In the genomic region with DNA sequence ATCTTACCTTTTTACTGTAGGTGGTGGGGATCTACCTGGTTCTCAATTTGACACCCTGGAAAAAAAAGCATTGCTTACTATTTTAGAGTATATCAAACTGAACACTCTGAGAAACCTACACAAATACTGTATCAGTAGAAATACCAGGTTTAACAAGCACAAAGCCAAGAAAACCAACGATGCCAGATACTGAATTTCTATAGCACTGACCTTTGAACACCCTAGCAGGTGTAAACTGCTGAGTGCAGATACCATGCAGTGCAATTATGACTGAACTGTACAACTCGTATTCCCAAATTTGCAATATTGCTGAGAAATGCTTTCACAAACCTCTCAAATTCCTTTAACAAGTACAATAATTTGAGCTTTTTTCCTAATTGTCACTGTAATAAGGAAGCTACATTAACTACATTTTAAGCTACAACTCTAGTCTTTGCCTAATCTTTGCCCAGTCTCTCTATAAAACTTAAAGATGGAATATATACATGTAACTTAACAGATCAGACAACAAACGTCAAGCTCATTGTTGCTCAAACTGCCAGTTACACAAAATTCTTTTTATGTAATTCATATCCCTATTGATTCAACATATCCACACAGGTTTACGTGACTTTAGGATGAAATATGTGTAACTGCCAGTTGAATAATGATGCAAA, we compare ENCODE assay signal across 19 cellular contexts. TPM values are rescaled to one million over a fixed set of nuclear protein-coding genes. Genes with fewer than 3 reads are reported as not detected.
DNase-seq lines count a peak whose midpoint lies in the region; ATAC-seq, FAIRE-seq and TF ChIP-seq lines count a peak whose summit lies in the region.
"Had no signal": no experiment of that assay in that cellular context is flagged by ENCODE, and none has a peak within 500 bp of the region (broad histone marks: within the 10 kb centered on the region; RNA-seq: fewer than 3 reads in every experiment).

No MANE protein-coding gene starts in this region.

- H3K36me3 Mint-ChIP-seq in activated CD4-positive, alpha-beta T cell treated with anti-CD3 and anti-CD28 coated beads for 36 hours (ENCODE audit: low read depth) = peaks cover 80% of the 10 kb centered on the region
- peaks cover 82% of the 10 kb centered on the region for H3K36me3 Mint-ChIP-seq in central memory CD8-positive, alpha-beta T cell (ENCODE audit: insufficient read depth)

- H3K9ac ChIP-seq in Loucy (ENCODE audit: low read depth, low read length, poor library complexity, severe bottlenecking) = no peak overlapping the region

- peak overlapping the region; percentile 25 for H3K4me2 ChIP-seq in Loucy (ENCODE audit: low read depth, low read length, poor library complexity, severe bottlenecking)

- intact Hi-C loops in activated CD4-positive, alpha-beta T cell treated with anti-CD3 and anti-CD28 coated beads for 36 hours (cut with DNase I, micrococcal nuclease) = no loop called here
- intact Hi-C loops in posterior vena cava (cut with DNase I) = no loop called here

- CTCF ChIA-PET in activated CD4-positive, alpha-beta T cell treated with anti-CD3 and anti-CD28 coated beads for 36 hours (lab: Charles Lee) = interaction anchor here (0.8 to 1.6 kb wide), 5 partner anchors 9 to 751 kb away, joined by 3 to 5 read pairs (median 4); partner anchors contain the start of genes C11orf54 and TAF1D

- no peaks in the 10 kb centered on the region for H3K9me3 ChIP-seq in Loucy (ENCODE audit: insufficient read depth, low read depth, low read length)
- H3K9me3 ChIP-seq in small intestine (ENCODE audit: control insufficient read depth, low read depth) = no peaks in the 10 kb centered on the region
- H3K9me3 ChIP-seq: thoracic aorta had no signal

- no peaks in the 10 kb centered on the region for H3K9me2 ChIP-seq in Loucy (replicated peaks; ENCODE audit: low read depth, low read length)

- POLR2A ChIA-PET in activated CD4-positive, alpha-beta T cell treated with anti-CD3 and anti-CD28 coated beads for 36 hours (lab: Charles Lee) = interaction anchor here (0.9 kb wide), 1 partner anchor 51 kb away, joined by 4 read pairs; no protein-coding TSS in a partner anchor

- no peaks in the 10 kb centered on the region for H3K27me3 ChIP-seq in Loucy (ENCODE audit: insufficient read depth, low read length, poor library complexity, severe bottlenecking)
- H3K27me3 ChIP-seq in small intestine (ENCODE audit: control insufficient read depth in 2 of 2, insufficient read depth in 2 of 2, low read length in 2 of 2) = no peaks in the 10 kb centered on the region

- peaks cover 47% of the 10 kb centered on the region for H3K79me2 ChIP-seq in Loucy (ENCODE audit: insufficient read depth, low read length)

- no peaks in the 10 kb centered on the region for H3K9me3 Mint-ChIP-seq in activated CD4-positive, alpha-beta T cell treated with anti-CD3 and anti-CD28 coated beads for 36 hours (ENCODE audit: low read depth)
- no peaks in the 10 kb centered on the region for H3K9me3 Mint-ChIP-seq in central memory CD8-positive, alpha-beta T cell
- H3K9me3 Mint-ChIP-seq: CD8-positive, alpha-beta memory T cell had no signal

- no peak for FAIRE-seq in small intestine (lab: Jason Lieb, UNC)
- FAIRE-seq: A204.1, H54, HTR-8/SVneo had no signal

- H3K27ac Mint-ChIP-seq in activated CD4-positive, alpha-beta T cell treated with anti-CD3 and anti-CD28 coated beads for 36 hours = peak overlapping the region; percentile 37
- H3K27ac Mint-ChIP-seq in central memory CD8-positive, alpha-beta T cell (ENCODE audit: low read depth) = peak overlapping the region; percentile 61

- peaks cover 40% of the 10 kb centered on the region for H3K4me1 Mint-ChIP-seq in activated CD4-positive, alpha-beta T cell treated with anti-CD3 and anti-CD28 coated beads for 36 hours
- H3K4me1 Mint-ChIP-seq in central memory CD8-positive, alpha-beta T cell = peaks cover 36% of the 10 kb centered on the region

- H3K4me3 ChIP-seq in Loucy (ENCODE audit: low read length, poor library complexity, severe bottlenecking) (no peak overlapping the region), small intestine (ENCODE audit: low read depth in 1 of 2, low read length in 2 of 2) (no peak overlapping the region)
- H3K4me3 ChIP-seq: thoracic aorta had no signal

- H2AFZ ChIP-seq in Loucy (ENCODE audit: low read length) = no peak overlapping the region

- H3K36me3 ChIP-seq in Loucy (ENCODE audit: insufficient read depth, low read length) (peaks cover 100% of the 10 kb centered on the region), small intestine (ENCODE audit: control insufficient read depth in 2 of 2, insufficient read depth in 2 of 2, low read length in 2 of 2) (peaks cover 19% of the 10 kb centered on the region in 2 donors)

- H3K4me1 ChIP-seq in Loucy (ENCODE audit: insufficient read depth, low read length, poor library complexity, severe bottlenecking) = peaks cover 43% of the 10 kb centered on the region
- no peaks in the 10 kb centered on the region for H3K4me1 ChIP-seq in small intestine (ENCODE audit: control insufficient read depth in 2 of 2, insufficient read depth in 1 of 2, low read depth in 1 of 2, low read length in 1 of 2)

- no peaks in the 10 kb centered on the region for H3K27me3 Mint-ChIP-seq in activated CD4-positive, alpha-beta T cell treated with anti-CD3 and anti-CD28 coated beads for 36 hours
- H3K27me3 Mint-ChIP-seq in central memory CD8-positive, alpha-beta T cell = no peaks in the 10 kb centered on the region
- H3K27me3 Mint-ChIP-seq: CD8-positive, alpha-beta memory T cell had no signal

- no peak for DNase-seq in activated CD4-positive, alpha-beta T cell treated with anti-CD3 and anti-CD28 coated beads for 36 hours
- DNase-seq in activated CD4-positive, alpha-beta T cell treated with anti-CD3 and anti-CD28 coated beads, Interleukin-2, amount 50 U/mL, for 4 hours = no peak
- DNase-seq in central memory CD8-positive, alpha-beta T cell (ENCODE audit: low spot score in 2 of 2) = no peak
- peak; percentile 70 for DNase-seq in small intestine
- DNase-seq in DMS153 treated with DMSO at 0.1 percent for 48 hours (lab: John Stamatoyannopoulos, UW; ENCODE audit: unreplicated experiment) = no peak
- no peak for DNase-seq in activated effector memory CD4-positive, alpha-beta T cell treated with anti-CD3 and anti-CD28 coated beads, Interleukin-2, amount 50 U/mL, for 16 hours
- DNase-seq in posterior vena cava (ENCODE audit: low spot score) = no peak
- DNase-seq: activated CD4-positive, alpha-beta T cell treated with anti-CD3 and anti-CD28 coated beads for 4 hours; aorta; CD8-positive, alpha-beta memory T cell; erythroblast; MV-4-11; NCI-H748 treated with DMSO at 0.1 percent for 48 hours; right cardiac atrium had no signal

- ATAC-seq in activated CD4-positive, alpha-beta T cell treated with anti-CD3 and anti-CD28 coated beads for 36 hours = no peak
- no peak for ATAC-seq in central memory CD8-positive, alpha-beta T cell (replicated peaks; ENCODE audit: extremely low read depth, poor library complexity, severe bottlenecking)
- ATAC-seq: right cardiac atrium had no signal

- TF ChIP-seq CTCF in Loucy (conservative IDR thresholded peaks at IDR 0.05; ENCODE audit: low read length) = no peak

- WGBS in small intestine, 3 donors = 29 to 69% (median 45%) methylated on average over 4 of the region's 4 CpGs

- no peak overlapping the region for H3K4me3 Mint-ChIP-seq in activated CD4-positive, alpha-beta T cell treated with anti-CD3 and anti-CD28 coated beads for 36 hours
- no peak overlapping the region for H3K4me3 Mint-ChIP-seq in central memory CD8-positive, alpha-beta T cell
- H3K4me3 Mint-ChIP-seq: CD8-positive, alpha-beta memory T cell had no signal

- H3F3A ChIP-seq in Loucy (ENCODE audit: low read depth) = peaks cover 18% of the 10 kb centered on the region; the same call in 1 of the 2 replicates

- H4K20me1 ChIP-seq in Loucy (ENCODE audit: insufficient read depth, low read length, poor library complexity, severe bottlenecking) = peaks cover 75% of the 10 kb centered on the region

- H3K27ac ChIP-seq in small intestine (ENCODE audit: low read depth in 1 of 2, low read length in 1 of 2) = no peak overlapping the region
- H3K27ac ChIP-seq: thoracic aorta had no signal

RNA-seq across cellular contexts. Expression of gene TAF1D, which starts 8.9 kb away (rescaled TPM):
- total RNA-seq in activated CD4-positive, alpha-beta T cell treated with anti-CD3 and anti-CD28 coated beads for 36 hours = 100 to 1,000 TPM; 326 to 355 TPM
- 10 to 100 TPM; 45.9 to 73.5 (median 66.2) TPM for polyA plus RNA-seq in small intestine
- total RNA-seq in posterior vena cava = 10 to 100 TPM; 72.5 to 98.5 TPM

RNA-seq across cellular contexts. Expression of gene C11orf54, which starts 9.1 kb away (rescaled TPM):
- 10 to 100 TPM; 13.8 to 15.7 TPM for total RNA-seq in activated CD4-positive, alpha-beta T cell treated with anti-CD3 and anti-CD28 coated beads for 36 hours
- polyA plus RNA-seq in small intestine = 10 to 100 TPM; 26.3 to 81.0 (median 43.5) TPM
- total RNA-seq in posterior vena cava = 10 to 100 TPM; 16.8 to 19.9 TPM

RNA-seq across cellular contexts. Expression of gene MED17, which starts 51.7 kb away (rescaled TPM):
- total RNA-seq in activated CD4-positive, alpha-beta T cell treated with anti-CD3 and anti-CD28 coated beads for 36 hours = 10 to 100 TPM; 28.6 to 29.9 TPM
- polyA plus RNA-seq in small intestine = 10 to 100 TPM in 1 of 3 donors, 1 to 10 TPM in 2; 8.5 to 12.6 (median 9.5) TPM
- total RNA-seq in posterior vena cava = 10 to 100 TPM; 20.6 to 21.2 TPM
